ENCODE assay signal across 1 cellular context in genomic region chr6:142781124-142781523, GRCh38.
TF ChIP-seq lines count a peak whose summit lies in the region.

No MANE protein-coding gene starts in this region.

TF ChIP-seq in WTC11, 78 proteins besides CTCF, POLR2A, EP300 and RAD21 (continued from another document):
- TF ChIP-seq AR (CRISPR knock-in tag; IDR thresholded peaks at IDR 0.05) (no peak), NFYB (CRISPR knock-in tag; conservative IDR thresholded peaks at IDR 0.05; ENCODE audit: low read depth) (no peak), ZNF423 (CRISPR knock-in tag; IDR thresholded peaks at IDR 0.05) (no peak), ATF2 (CRISPR knock-in tag; IDR thresholded peaks at IDR 0.05; ENCODE audit: borderline replicate concordance, low read depth) (no peak), MXD4 (CRISPR knock-in tag; IDR thresholded peaks at IDR 0.05; ENCODE audit: borderline replicate concordance) (no peak), E2F4 (CRISPR knock-in tag; IDR thresholded peaks at IDR 0.05; ENCODE audit: borderline replicate concordance, low read depth) (no peak), AFF4 (CRISPR knock-in tag; IDR thresholded peaks at IDR 0.05; ENCODE audit: borderline replicate concordance) (no peak), ZSCAN18 (CRISPR knock-in tag; IDR thresholded peaks at IDR 0.05) (no peak)
